In the genomic region with DNA sequence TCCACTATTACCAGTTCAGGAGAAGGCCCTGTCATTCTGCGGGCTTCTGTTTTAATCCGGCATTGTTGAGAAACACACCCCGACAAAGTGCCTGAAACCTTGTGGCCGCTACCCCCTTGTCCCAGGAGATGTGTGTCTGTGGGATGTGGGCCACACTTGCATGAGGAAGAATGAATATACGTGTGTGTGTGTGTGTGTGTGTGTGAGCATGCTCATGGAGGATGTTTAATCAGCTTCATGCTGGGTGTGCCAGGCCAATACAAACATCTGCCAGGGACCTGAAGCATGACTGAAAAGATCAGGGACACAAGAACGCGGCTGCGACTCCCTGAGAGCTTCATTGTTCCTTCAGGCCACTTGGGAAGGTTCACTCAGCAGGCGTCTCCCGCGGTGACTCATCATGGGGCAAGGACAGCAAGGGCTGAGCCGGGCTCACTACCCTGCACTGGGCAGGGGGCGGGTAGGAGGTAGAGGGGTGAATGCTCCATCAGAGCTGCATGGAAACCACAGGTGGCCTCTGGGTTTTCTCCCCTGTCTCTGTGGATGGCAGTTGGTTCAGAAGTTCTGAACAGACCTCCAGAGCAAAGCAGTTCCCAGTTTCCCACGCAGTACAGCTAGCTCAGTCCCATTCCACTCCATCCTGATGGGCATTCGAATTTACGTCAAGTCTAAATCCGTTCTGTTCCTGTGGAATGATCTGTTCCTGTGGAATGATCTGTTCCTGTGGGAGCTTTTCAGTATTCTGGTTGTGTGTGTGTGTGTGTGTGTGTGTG, we compare ENCODE assay signal across 8 cellular contexts. TPM values are rescaled to one million over a fixed set of nuclear protein-coding genes. Genes with fewer than 3 reads are reported as not detected.
DNase-seq lines count a peak whose midpoint lies in the region; ATAC-seq and TF ChIP-seq lines count a peak whose summit lies in the region.

No MANE protein-coding gene starts in this region.

- 17 to 29% methylated on average over 17 of the region's 17 CpGs for WGBS in tibial nerve, 2 donors

- H3K4me3 ChIP-seq in AG09309 (ENCODE audit: control insufficient read depth, low read depth, low read length) (no peak overlapping the region), tibial nerve (peak overlapping the region in 1 of 4 donors; percentile 4)

- H3K4me1 Mint-ChIP-seq in memory B cell = peaks cover 48% of the 10 kb centered on the region

- H3K36me3 Mint-ChIP-seq in memory B cell = no peaks in the 10 kb centered on the region

- peak; percentile 27 to 71 for TF ChIP-seq EP300 in tibial nerve (IDR thresholded peaks at IDR 0.05)

- H3K27me3 ChIP-seq in tibial nerve = no peaks in the 10 kb centered on the region

- ATAC-seq in memory B cell (ENCODE audit: low read depth) (peak; percentile 53), HG03354 (IDR thresholded peaks at IDR 0.05; ENCODE audit: poor library complexity, severe bottlenecking, unreplicated experiment) (no peak), HG02885 (IDR thresholded peaks at IDR 0.05; ENCODE audit: poor library complexity, unreplicated experiment) (no peak)

- peak overlapping the region; percentile 93 to 99 (median 94) for H3K27ac ChIP-seq in tibial nerve

- no peak for TF ChIP-seq CTCF in AG09309 (IDR thresholded peaks at IDR 0.05; ENCODE audit: control insufficient read depth, insufficient read depth, low read depth, low read length, missing control alignments)
- TF ChIP-seq CTCF in tibial nerve (IDR thresholded peaks at IDR 0.05) = no peak

- peak overlapping the region; percentile 77 for H3K27ac Mint-ChIP-seq in memory B cell

- peak overlapping the region; percentile 66 for H3K4me3 Mint-ChIP-seq in memory B cell

- H3K36me3 ChIP-seq in tibial nerve = no peaks in the 10 kb centered on the region

- DNase-seq in AG09309 (ENCODE audit: low read depth) = peak; percentile 97
- DNase-seq in H4 (ENCODE audit: low spot score) = peak; percentile 94
- DNase-seq in NCI-H774 (lab: John Stamatoyannopoulos, UW) = peak; percentile 76
- DNase-seq in dedifferentiated amniotic fluid mesenchymal stem cell (ENCODE audit: extremely low spot score) = peak; percentile 91
- no peak for DNase-seq in memory B cell (ENCODE audit: low spot score in 2 of 2)
- DNase-seq in tibial nerve (ENCODE audit: low spot score in 2 of 2) = peak; percentile 73 to 81

- peaks cover 20 to 98% (median 90%) of the 10 kb centered on the region in 4 donors for H3K4me1 ChIP-seq in tibial nerve

- no peaks in the 10 kb centered on the region for H3K9me3 Mint-ChIP-seq in memory B cell

- no peaks in the 10 kb centered on the region for H3K27me3 Mint-ChIP-seq in memory B cell

- no peaks in the 10 kb centered on the region for H3K9me3 ChIP-seq in tibial nerve

- TF ChIP-seq POLR2A in tibial nerve (IDR thresholded peaks at IDR 0.05) = peak; percentile 28 to 40

RNA-seq across cellular contexts. Expression of gene MALAT1, which starts 7.0 kb away (rescaled TPM):
- 168 and 177 TPM in 2 replicates for total RNA-seq in H4 (2014; rRNA removed; shearing (Covaris generic))
- total RNA-seq in tibial nerve = over 10,000 TPM; 20,649 to 23,532 (median 22,230) TPM

RNA-seq across cellular contexts. Expression of gene SCYL1, which starts 33.1 kb away (rescaled TPM):
- 34.5 and 38.6 TPM in 2 replicates for total RNA-seq in H4 (2014; rRNA removed; shearing (Covaris generic))
- total RNA-seq in tibial nerve = 100 to 1,000 TPM; 109 to 128 (median 112) TPM

Comparison
In these comparisons a context has a peak if more than half of its experiments do, and no peak if none do; other contexts are left out.
1. DNase-seq: peak in AG09309 (single experiment), H4 (single experiment), NCI-H774 (single experiment), dedifferentiated amniotic fluid mesenchymal stem cell (single experiment) and tibial nerve (2 of 2); none in memory B cell (0 of 2).
2. RNA of gene MALAT1, which starts 7.0 kb away (total RNA-seq): 20,649 to 23,532 TPM in tibial nerve; 168 to 177 TPM in H4; every median in the first group is over 100 times any median in the second.